12 cellular contexts compared by ENCODE assay signal in the genomic region with DNA sequence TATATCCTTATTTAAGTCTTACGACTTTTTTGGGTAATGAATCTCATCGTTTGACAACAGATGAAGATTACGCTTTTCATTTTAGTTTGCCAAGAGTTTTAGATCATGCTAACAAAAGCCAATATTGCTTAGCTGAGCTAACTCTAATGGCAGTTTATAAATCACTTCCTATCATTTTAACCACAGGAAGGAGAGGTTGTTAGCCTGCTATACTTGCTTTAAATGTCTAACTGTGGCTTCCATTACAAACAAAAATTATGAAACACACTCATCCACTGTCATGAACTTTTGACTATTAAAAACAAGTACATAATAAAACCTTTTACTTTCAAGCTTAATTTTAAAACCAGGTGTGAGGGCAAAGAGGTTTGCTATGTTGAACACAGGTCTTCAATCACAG. TPM values are rescaled to one million over a fixed set of nuclear protein-coding genes. Genes with fewer than 3 reads are reported as not detected.
A peak's percentile ranks its signal among the peaks of the same experiment; 100 is the strongest.
DNase-seq lines count a peak whose midpoint lies in the region; ATAC-seq, FAIRE-seq and TF ChIP-seq lines count a peak whose summit lies in the region.
"Had no signal": no experiment of that assay in that cellular context is flagged by ENCODE, and none has a peak within 500 bp of the region (broad histone marks: within the 10 kb centered on the region; RNA-seq: fewer than 3 reads in every experiment).

No MANE protein-coding gene starts in this region.

- H4K20me1 ChIP-seq in HepG2 (ENCODE audit: insufficient read depth, low read length), result no peaks in the 10 kb centered on the region

- no peaks in the 10 kb centered on the region for H3K4me1 Mint-ChIP-seq in natural killer cell treated with Interleukin-12 subunit alpha and Interleukin-12 subunit beta and Interleukin-15 and Interleukin-18, amount 100 ng/mL, for 72 hours (ENCODE audit: low read depth in 2 of 2)
- H3K4me1 Mint-ChIP-seq in natural killer cell (no peaks in the 10 kb centered on the region), chondrocyte (ENCODE audit: low read depth) (peaks cover 48% of the 10 kb centered on the region)
- H3K4me1 Mint-ChIP-seq: B cell had no signal

- in situ Hi-C loops in HepG2 (cut with HindIII; ENCODE audit: extremely low pct_ligation_motif_present, low pct_unique_long_range_greater_than_20kb), result no loop called here

- TF ChIP-seq EP300 in HepG2 (IDR thresholded peaks at IDR 0.05; ENCODE audit: low read depth in 2 of 2, low read length in 2 of 2) (no peak), HepG2 (CRISPR knock-in tag; IDR thresholded peaks at IDR 0.05; ENCODE audit: borderline replicate concordance) (no peak)

- peaks cover 18% of the 10 kb centered on the region for H3K4me1 ChIP-seq in HepG2 (ENCODE audit: insufficient read depth, low read length)
- H3K4me1 ChIP-seq: Peyer's patch had no signal

- peaks cover 0 to 1% of the 10 kb centered on the region in 2 experiments; a peak in 2 of 5 replicates for H3K27me3 ChIP-seq in HepG2 (ENCODE audit: control insufficient read depth in 1 of 2, insufficient read depth in 2 of 2, low read length in 2 of 2)
- H3K27me3 ChIP-seq: Peyer's patch had no signal

- intact Hi-C loops in natural killer cell (cut with micrococcal nuclease), result no loop called here
- intact Hi-C loops in HepG2 (cut with micrococcal nuclease; ENCODE audit: unreplicated experiment), result no loop called here

- H3K9me3 ChIP-seq in HepG2 (ENCODE audit: low read length), result no peaks in the 10 kb centered on the region
- H3K9me3 ChIP-seq: Peyer's patch had no signal

- no peak overlapping the region for H2AFZ ChIP-seq in HepG2 (ENCODE audit: low read length)

- peaks cover 2 to 15% of the 10 kb centered on the region in 2 donors for H3K27me3 Mint-ChIP-seq in natural killer cell treated with Interleukin-12 subunit alpha and Interleukin-12 subunit beta and Interleukin-15 and Interleukin-18, amount 100 ng/mL, for 72 hours
- H3K27me3 Mint-ChIP-seq in natural killer cell (ENCODE audit: low read depth in 2 of 2) (no peaks in the 10 kb centered on the region), chondrocyte (ENCODE audit: low read depth) (no peaks in the 10 kb centered on the region)

- no peak for ATAC-seq in natural killer cell treated with Interleukin-12 subunit alpha and Interleukin-12 subunit beta and Interleukin-15 and Interleukin-18, amount 100 ng/mL, for 72 hours
- ATAC-seq in natural killer cell, result no peak
- ATAC-seq in HepG2, result no peak
- no peak for ATAC-seq in GM18870 (IDR thresholded peaks at IDR 0.05; ENCODE audit: unreplicated experiment)

- BruUV-seq in HepG2 (replicated peaks; lab: Mats Ljungman, UMichigan), result no TSS peak

- no peaks in the 10 kb centered on the region for H3K9me3 Mint-ChIP-seq in natural killer cell treated with Interleukin-12 subunit alpha and Interleukin-12 subunit beta and Interleukin-15 and Interleukin-18, amount 100 ng/mL, for 72 hours
- H3K9me3 Mint-ChIP-seq in natural killer cell (no peaks in the 10 kb centered on the region), chondrocyte (ENCODE audit: low read depth) (no peaks in the 10 kb centered on the region)
- H3K9me3 Mint-ChIP-seq: dendritic cell treated with granulocyte-macrophage colony-stimulating factor and Interleukin-4, amounts not matched to agents 40 ng/mL and 50 ng/mL, for 4 days had no signal

- H3K27ac Mint-ChIP-seq in natural killer cell treated with Interleukin-12 subunit alpha and Interleukin-12 subunit beta and Interleukin-15 and Interleukin-18, amount 100 ng/mL, for 72 hours, result no peak overlapping the region
- H3K27ac Mint-ChIP-seq in natural killer cell, result no peak overlapping the region
- peak overlapping the region; percentile 89 for H3K27ac Mint-ChIP-seq in chondrocyte (ENCODE audit: unreplicated experiment)
- H3K27ac Mint-ChIP-seq: B cell; dendritic cell treated with granulocyte-macrophage colony-stimulating factor and Interleukin-4, amounts not matched to agents 40 ng/mL and 50 ng/mL, for 4 days had no signal

- no peak overlapping the region for H3K9ac ChIP-seq in HepG2 (ENCODE audit: insufficient read depth, low read depth, low read length)

- H3K4me3 ChIP-seq in HepG2 (replicated peaks in 1 of 3; ENCODE audit: insufficient read depth in 1 of 3, low read depth in 2 of 3, low read length in 3 of 3), result no peak overlapping the region
- H3K4me3 ChIP-seq: Peyer's patch had no signal

- no peak for DNase-seq in natural killer cell treated with Interleukin-12 subunit alpha and Interleukin-12 subunit beta and Interleukin-15 and Interleukin-18, amount 100 ng/mL, for 72 hours (ENCODE audit: low spot score)
- no peak for DNase-seq in natural killer cell
- peak; percentile 58 for DNase-seq in NOMO-1 treated with dmso at 0.1 percent for 144 hours (lab: John Stamatoyannopoulos, UW; ENCODE audit: unreplicated experiment)
- no peak for DNase-seq in chondrocyte (ENCODE audit: low spot score)
- no peak for DNase-seq in NCI-H1694 (lab: John Stamatoyannopoulos, UW)
- no peak for DNase-seq in stimulated activated CD4-positive, alpha-beta T cell treated with anti-CD3 and anti-CD28 coated beads, Interleukin-4, amount 100 ng/mL, for 24 hours
- DNase-seq in HepG2 (ENCODE audit: low spot score), result no peak
- DNase-seq: NCI-H1048 had no signal

- POLR2A ChIA-PET in HepG2 (lab: Yijun Ruan, JAX), result no interaction called here

- no peaks in the 10 kb centered on the region for H3K36me3 Mint-ChIP-seq in natural killer cell treated with Interleukin-12 subunit alpha and Interleukin-12 subunit beta and Interleukin-15 and Interleukin-18, amount 100 ng/mL, for 72 hours
- H3K36me3 Mint-ChIP-seq in natural killer cell (no peaks in the 10 kb centered on the region), chondrocyte (ENCODE audit: low read depth) (no peaks in the 10 kb centered on the region)

- H3K4me3 Mint-ChIP-seq in natural killer cell treated with Interleukin-12 subunit alpha and Interleukin-12 subunit beta and Interleukin-15 and Interleukin-18, amount 100 ng/mL, for 72 hours, result peak overlapping the region; percentile 34
- H3K4me3 Mint-ChIP-seq in natural killer cell (no peak overlapping the region), chondrocyte (ENCODE audit: unreplicated experiment) (no peak overlapping the region)
- H3K4me3 Mint-ChIP-seq: B cell; dendritic cell treated with granulocyte-macrophage colony-stimulating factor and Interleukin-4, amounts not matched to agents 40 ng/mL and 50 ng/mL, for 4 days had no signal

- H3K27ac ChIP-seq in HepG2 (ENCODE audit: extremely low read length, insufficient read depth, low read length), result no peak overlapping the region
- H3K27ac ChIP-seq: Peyer's patch had no signal

- H3K36me3 ChIP-seq in HepG2 (replicated peaks in 1 of 2; ENCODE audit: control insufficient read depth in 1 of 2, insufficient read depth in 2 of 2, low read length in 2 of 2), result no peaks in the 10 kb centered on the region
- H3K36me3 ChIP-seq: Peyer's patch had no signal

- no peaks in the 10 kb centered on the region for H3K79me2 ChIP-seq in HepG2 (ENCODE audit: insufficient read depth, low read length)

- TF ChIP-seq CTCF in natural killer cell (IDR thresholded peaks at IDR 0.05) (no peak), chondrocyte (IDR thresholded peaks at IDR 0.05) (no peak), HepG2 (CRISPR knock-in tag; IDR thresholded peaks at IDR 0.05) (no peak)

- FAIRE-seq in HepG2 (lab: Jason Lieb, UNC), result no peak

- CTCF ChIA-PET in HepG2 (lab: Yijun Ruan, JAX; ENCODE audit: low intra/inter-chr PET ratio, low total read pairs), result no interaction called here

- TF ChIP-seq POLR2A in HepG2 (IDR thresholded peaks at IDR 0.05; ENCODE audit: insufficient read depth in 1 of 2, low read depth in 2 of 2, low read length in 2 of 2), result no peak

- no peak for TF ChIP-seq RAD21 in HepG2 (CRISPR knock-in tag; IDR thresholded peaks at IDR 0.05)

- WGBS in HepG2 (ENCODE audit: low lambda C conversion rate), result 91% methylated on average over 3 of the region's 3 CpGs

- H3K4me2 ChIP-seq in HepG2 (ENCODE audit: low read depth, low read length), result no peak overlapping the region

TF ChIP-seq in HepG2, 621 proteins besides CTCF, POLR2A, EP300 and RAD21 (continues in another document):
- TF ChIP-seq TAF15 (IDR thresholded peaks at IDR 0.05; ENCODE audit: low read depth, low read length, poor library complexity, severe bottlenecking) (no peak), STAG1 (CRISPR knock-in tag; IDR thresholded peaks at IDR 0.05) (no peak), NFE2L1 (CRISPR knock-in tag; IDR thresholded peaks at IDR 0.05; ENCODE audit: borderline replicate concordance) (no peak), NFATC3 (CRISPR knock-in tag; IDR thresholded peaks at IDR 0.05) (no peak), FOXC1 (CRISPR knock-in tag; IDR thresholded peaks at IDR 0.05; ENCODE audit: borderline replicate concordance) (no peak), HIVEP1 (CRISPR knock-in tag; IDR thresholded peaks at IDR 0.05) (no peak), DR1 (CRISPR knock-in tag; IDR thresholded peaks at IDR 0.05) (no peak)

RNA-seq across cellular contexts. Expression of a gene that starts 53.7 kb away (rescaled TPM):
- 10 to 100 TPM; 37.2 to 95.4 TPM for total RNA-seq in natural killer cell treated with Interleukin-12 subunit alpha and Interleukin-12 subunit beta and Interleukin-15 and Interleukin-18, amount 100 ng/mL, for 72 hours
- total RNA-seq in natural killer cell, result 10 to 100 TPM; 52.9 to 78.0 (median 63.8) TPM
- total RNA-seq in chondrocyte, result 97.2 to 117 TPM (median 114 TPM) in 3 replicates
- 20.5 and 25.0 TPM in 2 replicates for total RNA-seq in HepG2 (2016; rRNA removed; fragmentation: Illumina TruSeq; extraction: Trizol)
- 30.6 and 33.5 TPM in 2 replicates for total RNA-seq in HepG2 (2016; cell fraction: cytosol; rRNA removed; fragmentation: Illumina TruSeq; extraction: Trizol; ENCODE audit: low read depth)
- total RNA-seq in HepG2 (2016; cell fraction: insoluble cytoplasmic fraction; rRNA removed; fragmentation: Illumina TruSeq; extraction: Trizol), result 16.2 and 25.0 TPM in 2 replicates
- 65.6 and 68.7 TPM in 2 replicates for total RNA-seq in HepG2 (2016; cell fraction: membrane; rRNA removed; fragmentation: Illumina TruSeq; extraction: Trizol)
- 32.7 and 39.4 TPM in 2 replicates for total RNA-seq in HepG2 (2016; cell fraction: nucleus; rRNA removed; fragmentation: Illumina TruSeq; extraction: Trizol)
- polyA plus RNA-seq in HepG2 (2011; rRNA removed), result 36.0 and 37.5 TPM in 2 replicates
- 42.6 and 44.0 TPM in 2 replicates for polyA plus RNA-seq in HepG2 (2011; cell fraction: cytosol; rRNA removed)
- 25.8 and 30.6 TPM in 2 replicates for polyA plus RNA-seq in HepG2 (2011; cell fraction: nucleus; rRNA removed)
- polyA plus RNA-seq in HepG2 (2012), result 30.1 and 34.0 TPM in 2 replicates
- 56.4 and 58.7 TPM in 2 replicates for polyA plus RNA-seq in HepG2 (2016; cell fraction: cytosol; fragmentation: Illumina TruSeq; extraction: Trizol; ENCODE audit: low read depth)
- 31.3 and 37.0 TPM in 2 replicates for polyA plus RNA-seq in HepG2 (2016; cell fraction: insoluble cytoplasmic fraction; fragmentation: Illumina TruSeq; extraction: Trizol; ENCODE audit: low read depth)
- polyA plus RNA-seq in HepG2 (2016; cell fraction: membrane; fragmentation: Illumina TruSeq; extraction: Trizol; ENCODE audit: low read depth), result 82.3 and 96.6 TPM in 2 replicates
- polyA plus RNA-seq in HepG2 (2016; cell fraction: nucleus; fragmentation: Illumina TruSeq; extraction: Trizol; ENCODE audit: insufficient read depth, low read depth), result 37.3 and 45.0 TPM in 2 replicates
- 91.4 and 122 TPM in 2 replicates for polyA minus RNA-seq in HepG2 (2011; rRNA and poly(A)+ RNA removed; ENCODE audit: low replicate concordance)
- polyA minus RNA-seq in HepG2 (2011; cell fraction: cytosol; rRNA and poly(A)+ RNA removed), result 20.7 and 21.6 TPM in 2 replicates
- polyA minus RNA-seq in HepG2 (2011; cell fraction: nucleus; rRNA and poly(A)+ RNA removed), result 54.6 and 56.5 TPM in 2 replicates
